8 cellular contexts compared by ENCODE assay signal in genomic region chr19:4338441-4339350, GRCh38. TPM values are rescaled to one million over a fixed set of nuclear protein-coding genes. Genes with fewer than 3 reads are reported as not detected.
A peak's percentile ranks its signal among the peaks of the same experiment; 100 is the strongest.
DNase-seq lines count a peak whose midpoint lies in the region; ATAC-seq and TF ChIP-seq lines count a peak whose summit lies in the region.

STAP2 (minus strand) TSS chr19:4338827; CDS start chr19:4338753, 74 bp downstream.

- peak within 1 kb of the TSS; percentile 70 for H3K4me2 ChIP-seq in mesendoderm (ENCODE audit: low read length)

- no peaks in the 10 kb centered on the region for H3K36me3 ChIP-seq in mesendoderm (ENCODE audit: control insufficient read depth, insufficient read depth, low read length)
- no peaks in the 10 kb centered on the region for H3K36me3 ChIP-seq in upper lobe of right lung

- H3K4me3 ChIP-seq in mesendoderm (ENCODE audit: low read length) (peak within 1 kb of the TSS; percentile 2), upper lobe of right lung (peak within 1 kb of the TSS; percentile 54)

- no peaks in the 10 kb centered on the region for H3K79me1 ChIP-seq in mesendoderm (ENCODE audit: low read length)

- peak within 1 kb of the TSS; percentile 39 for H4K5ac ChIP-seq in mesendoderm (ENCODE audit: low read length)

- WGBS in mesendoderm (ENCODE audit: extremely low coverage, insufficient coverage, low lambda C conversion rate): no CpG with 5 or more reads among the region's 27 CpGs

- CTCF ChIA-PET in GM10248 (lab: Yijun Ruan, JAX): interaction anchor here (1.0 to 3.9 kb wide), 5 partner anchors 9 to 106 kb away, joined by 3 to 21 read pairs (median 4); no protein-coding TSS in a partner anchor

- peak within 1 kb of the TSS; percentile 1 for H3K18ac ChIP-seq in mesendoderm (ENCODE audit: low read length)

- H3K27me3 ChIP-seq in mesendoderm (ENCODE audit: insufficient read depth, low read length, poor library complexity): no peaks in the 10 kb centered on the region
- H3K27me3 ChIP-seq in upper lobe of right lung: no peaks in the 10 kb centered on the region

- no peak for TF ChIP-seq CTCF in GM10248 (IDR thresholded peaks at IDR 0.05; ENCODE audit: control extremely low read depth, extremely low read depth, low read depth, missing control alignments)
- no peak for TF ChIP-seq CTCF in upper lobe of right lung (IDR thresholded peaks at IDR 0.05)

- H2BK5ac ChIP-seq in mesendoderm (ENCODE audit: low read length): peak within 1 kb of the TSS; percentile 27

- ATAC-seq in upper lobe of right lung (peak; percentile 2), HG02885 (IDR thresholded peaks at IDR 0.05; ENCODE audit: poor library complexity, unreplicated experiment) (no peak), GM19397 (IDR thresholded peaks at IDR 0.05; ENCODE audit: unreplicated experiment) (no peak)

- no peak within 1 kb of the TSS for H2BK15ac ChIP-seq in mesendoderm (replicated peaks; ENCODE audit: low read depth)

- H4K8ac ChIP-seq in mesendoderm (ENCODE audit: low read depth, low read length): no peak within 1 kb of the TSS

- H3K56ac ChIP-seq in mesendoderm (ENCODE audit: low read length): peak within 1 kb of the TSS; percentile 89

- intact Hi-C loops in upper lobe of right lung (cut with DNase I) (no loop called here), head of caudate nucleus (cut with DNase I) (no loop called here)

- DNase-seq in GM10248 (ENCODE audit: extremely low spot score) (peak; percentile 42), RPMI8226 (peak; percentile 36), dermis microvascular lymphatic vessel endothelial cell (ENCODE audit: low read depth in 2 of 2) (peak; percentile 25 to 61), mesendoderm (peak; percentile 51), upper lobe of right lung (peak; percentile 82), head of caudate nucleus (no peak)

- peak within 1 kb of the TSS; percentile 73 for H3K9ac ChIP-seq in mesendoderm (ENCODE audit: low read length)

- H3K9me3 ChIP-seq in upper lobe of right lung: no peaks in the 10 kb centered on the region

- H3K23ac ChIP-seq in mesendoderm (ENCODE audit: low read length): no peak within 1 kb of the TSS

- H3K27ac ChIP-seq in mesendoderm (ENCODE audit: low read depth, low read length) (no peak within 1 kb of the TSS), upper lobe of right lung (peak within 1 kb of the TSS; percentile 75)

- no peak within 1 kb of the TSS for H3K4ac ChIP-seq in mesendoderm (ENCODE audit: low read depth, low read length)

- H3K4me1 ChIP-seq in mesendoderm (ENCODE audit: control insufficient read depth, low read depth, low read length): no peaks in the 10 kb centered on the region
- H3K4me1 ChIP-seq in upper lobe of right lung: peaks cover 5% of the 10 kb centered on the region

- POLR2A ChIA-PET in GM10248 (lab: Yijun Ruan, JAX): interaction anchor here (0.6 kb wide), 1 partner anchor 100 kb away, joined by 4 read pairs; no protein-coding TSS in a partner anchor

- no peak within 1 kb of the TSS for H2AK5ac ChIP-seq in mesendoderm (ENCODE audit: low read length)

- H3K79me2 ChIP-seq in mesendoderm (ENCODE audit: control insufficient read depth, insufficient read depth, low read length): no peaks in the 10 kb centered on the region

- no peak within 1 kb of the TSS for H2BK120ac ChIP-seq in mesendoderm (ENCODE audit: low read depth, low read length)

RNA-seq across cellular contexts. Expression of gene STAP2, which starts in this region (rescaled TPM):
- total RNA-seq in dermis microvascular lymphatic vessel endothelial cell (28.5 and 38.2 TPM in 2 replicates), upper lobe of right lung (16.1 TPM)
- polyA plus RNA-seq in mesendoderm (2013, experiment 1 of 2): 29.0 TPM
- 28.2 TPM for polyA plus RNA-seq in mesendoderm (2013, experiment 2 of 2)

Comparison
In these comparisons a context has a peak if more than half of its experiments do, and no peak if none do; other contexts are left out.
1. DNase-seq: peak in GM10248 (single experiment), RPMI8226 (single experiment), dermis microvascular lymphatic vessel endothelial cell (2 of 2), mesendoderm (single experiment) and upper lobe of right lung (single experiment); none in head of caudate nucleus (0 of 42).